ENCODE assay signal across 2 cellular contexts in genomic region chr3:98325055-98325454, GRCh38.
TF ChIP-seq lines count a peak whose summit lies in the region.

No MANE protein-coding gene starts in this region.

TF ChIP-seq in HepG2, 621 proteins besides CTCF, POLR2A, EP300 and RAD21:
- TF ChIP-seq ZNF644 (CRISPR knock-in tag; IDR thresholded peaks at IDR 0.05; ENCODE audit: low read depth) = 0 out of 2 replicates have a peak, but pooled peaks have one; percentile 13
- TF ChIP-seq ZNF674 (CRISPR knock-in tag; IDR thresholded peaks at IDR 0.05; ENCODE audit: low read depth) = no peak
- TF ChIP-seq CHD2 (IDR thresholded peaks at IDR 0.05; ENCODE audit: low read depth, low read length) = no peak
- no peak for TF ChIP-seq IRX3 (CRISPR knock-in tag; IDR thresholded peaks at IDR 0.05; ENCODE audit: borderline replicate concordance, low read depth)
- TF ChIP-seq MAX (IDR thresholded peaks at IDR 0.05) = 0 out of 2 replicates have a peak, but pooled peaks have one; percentile 31

TF ChIP-seq in WTC11, 78 proteins besides CTCF, POLR2A, EP300 and RAD21:
- TF ChIP-seq PRDM15 (CRISPR knock-in tag; IDR thresholded peaks at IDR 0.05) (no peak), ZNF396 (CRISPR knock-in tag; IDR thresholded peaks at IDR 0.05; ENCODE audit: borderline replicate concordance) (no peak), MAX (CRISPR knock-in tag; IDR thresholded peaks at IDR 0.05) (peak; percentile 67; the same call in 1 of the 2 replicates), USF1 (CRISPR knock-in tag; IDR thresholded peaks at IDR 0.05) (0 out of 2 replicates have a peak, but pooled peaks have one; percentile 42)
TF ChIP-seq in WTC11: peak in this region for 2.
